Comparison of ENCODE assay signal across 8 cellular contexts in genomic region chr18:24397694-24398365, GRCh38. TPM values are rescaled to one million over a fixed set of nuclear protein-coding genes. Genes with fewer than 3 reads are reported as not detected.
DNase-seq lines count a peak whose midpoint lies in the region; ATAC-seq and TF ChIP-seq lines count a peak whose summit lies in the region.

TSS of gene OSBPL1A (minus strand) at chr18:24397824. CDS start at chr18:24377533, 20,291 bp downstream.

- H3K9me3 ChIP-seq in esophagus squamous epithelium (no peaks in the 10 kb centered on the region), muscle layer of colon (ENCODE audit: low read length) (no peaks in the 10 kb centered on the region)

- peaks cover 11 to 53% (median 26%) of the 10 kb centered on the region in 3 donors for H3K4me1 ChIP-seq in esophagus squamous epithelium
- H3K4me1 ChIP-seq in muscle layer of colon (ENCODE audit: insufficient read depth, low read length) = peaks cover 11% of the 10 kb centered on the region

- H3K27me3 ChIP-seq in esophagus squamous epithelium (peaks cover 0 to 4% (median 0%) of the 10 kb centered on the region in 4 donors), muscle layer of colon (ENCODE audit: control insufficient read depth in 1 of 2, insufficient read depth in 2 of 2, low read length in 2 of 2) (no peaks in the 10 kb centered on the region)

- DNase-seq in LHCN-M2 (ENCODE audit: low read depth) (peak; percentile 87), RPMI7951 (ENCODE audit: low read depth) (peak; percentile 92), esophagus squamous epithelium (lab: John Stamatoyannopoulos, UW) (peak; percentile 65)
- DNase-seq in activated T-helper 1 cell treated with anti-CD3 and anti-CD28 coated beads, Interleukin-2, amount 50 U/mL, for 16 hours (ENCODE audit: low read depth in 1 of 2, low spot score in 1 of 2) = peak; percentile 61 to 64
- DNase-seq in stimulated activated CD8-positive, alpha-beta memory T cell treated with anti-CD3 and anti-CD28 coated beads, Interleukin-4, amount 100 ng/mL, for 4 hours (ENCODE audit: low read depth in 2 of 2, low spot score in 1 of 2) = peak; percentile 64 to 68

- intact Hi-C loops in esophagus squamous epithelium (cut with DNase I) = no loop called here

- ATAC-seq in GM18511 (IDR thresholded peaks at IDR 0.05; ENCODE audit: unreplicated experiment) (peak; percentile 68), HG02610 (IDR thresholded peaks at IDR 0.05; ENCODE audit: unreplicated experiment) (no peak)

- H3K4me3 ChIP-seq in esophagus squamous epithelium (peak within 1 kb of the TSS; percentile 55 to 98 (median 78)), muscle layer of colon (ENCODE audit: low read depth in 1 of 2, low read length in 2 of 2) (peak within 1 kb of the TSS; percentile 66 to 82)

- peak in 3 of 4 donors; percentile 16 to 77 (median 55) for TF ChIP-seq POLR2A in esophagus squamous epithelium (IDR thresholded peaks at IDR 0.05)

- WGBS in esophagus squamous epithelium, 2 donors = 4 to 8% methylated on average over 9 of the region's 55 CpGs

- peak within 1 kb of the TSS; percentile 80 to 97 (median 92) for H3K27ac ChIP-seq in esophagus squamous epithelium
- H3K27ac ChIP-seq in muscle layer of colon (ENCODE audit: low read depth, low read length) = peak within 1 kb of the TSS; percentile 72

- H3K36me3 ChIP-seq in esophagus squamous epithelium = no peaks in the 10 kb centered on the region
- no peaks in the 10 kb centered on the region for H3K36me3 ChIP-seq in muscle layer of colon (ENCODE audit: insufficient read depth, low read length)

- TF ChIP-seq CTCF in esophagus squamous epithelium (IDR thresholded peaks at IDR 0.05) = no peak

- H3K9ac ChIP-seq in muscle layer of colon (ENCODE audit: low read length) = peak within 1 kb of the TSS; percentile 58

RNA-seq across cellular contexts. Expression of gene OSBPL1A, which starts in this region (rescaled TPM):
- total RNA-seq in LHCN-M2 (2014; rRNA removed) = 13.9 and 19.2 TPM in 2 replicates
- 8.4 TPM for polyA plus RNA-seq in LHCN-M2 (2012)
- 30.3 and 35.4 TPM in 2 replicates for total RNA-seq in RPMI7951 (2014; rRNA removed; shearing (Covaris generic))
- total RNA-seq in esophagus squamous epithelium = 10 to 100 TPM in 3 of 4 donors, 1 to 10 TPM in 1; 10.0 to 30.9 (median 15.1) TPM
